In the genomic region with DNA sequence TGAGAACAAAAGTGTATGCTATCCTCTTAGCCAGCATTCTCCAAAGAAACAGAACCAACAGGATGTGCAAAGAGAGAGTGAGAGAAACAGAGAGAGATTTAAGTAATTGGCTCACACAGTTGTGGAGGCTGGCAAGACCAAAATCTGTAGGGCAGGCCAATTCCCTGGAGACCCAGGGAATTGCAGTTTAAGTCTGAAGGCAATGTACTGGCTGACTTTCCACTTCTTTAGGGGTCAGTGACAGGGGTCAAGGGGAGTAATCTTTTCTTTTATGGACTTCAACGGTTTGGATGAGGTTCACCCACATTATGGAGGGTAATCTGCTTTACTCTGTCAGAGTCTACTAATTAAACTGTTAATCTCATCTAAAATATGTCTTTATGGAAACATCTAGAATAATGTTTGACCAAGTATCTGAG, we compare ENCODE assay signal across 20 cellular contexts. TPM values are rescaled to one million over a fixed set of nuclear protein-coding genes. Genes with fewer than 3 reads are reported as not detected.
DNase-seq lines count a peak whose midpoint lies in the region; ATAC-seq and TF ChIP-seq lines count a peak whose summit lies in the region.
"Had no signal": no experiment of that assay in that cellular context is flagged by ENCODE, and none has a peak within 500 bp of the region (broad histone marks: within the 10 kb centered on the region; RNA-seq: fewer than 3 reads in every experiment).

No MANE protein-coding gene starts in this region.

- ATAC-seq in sciatic nerve, result peak; percentile 42
- ATAC-seq: activated T-helper 17 cell treated with anti-CD3 and anti-CD28 coated beads, Interleukin-2, amount 50 U/mL, for 72 hours; gastroesophageal sphincter; stimulated activated effector memory CD8-positive, alpha-beta T cell treated with anti-CD3 and anti-CD28 coated beads, Interleukin-12 subunit alpha, Interleukin-12 subunit beta, amount 100 ng/mL, for 72 hours; WTC11 had no signal

- TF ChIP-seq CTCF in fibroblast of the aortic adventitia (IDR thresholded peaks at IDR 0.05; ENCODE audit: insufficient read depth, low read length) (no peak), colonic mucosa (IDR thresholded peaks at IDR 0.05) (no peak)

- no peak overlapping the region for H3K9ac ChIP-seq in colonic mucosa (ENCODE audit: low read depth in 2 of 2, low read length in 2 of 2)
- H3K9ac ChIP-seq: BLaER1 treated with 17β-estradiol and CSF1 and Interleukin-3, amounts not matched to agents 10 nM and 100 nM had no signal

- peak; percentile 53 to 56 for DNase-seq in HAP-1 (ENCODE audit: low spot score in 2 of 2)
- peak; percentile 47 for DNase-seq in SK-N-DZ (ENCODE audit: low spot score)
- peak; percentile 36 for DNase-seq in fibroblast of the aortic adventitia (ENCODE audit: low read depth)
- DNase-seq in sciatic nerve (ENCODE audit: low spot score), result no peak
- DNase-seq in HuH-7 (ENCODE audit: low spot score), result no peak
- DNase-seq in colonic mucosa, result no peak
- DNase-seq in DMS79 treated with DMSO at 0.1 percent for 48 hours (lab: John Stamatoyannopoulos, UW), result no peak
- DNase-seq: adrenal gland; central memory CD4-positive, alpha-beta T cell; left ventricle myocardium inferior; NCI-H1092; NCI-H2171 treated with DMSO at 0.1 percent for 48 hours; pancreas; T-helper 1 cell; thyroid gland had no signal

- H3K36me3 ChIP-seq in HAP-1 (replicated peaks) (no peaks in the 10 kb centered on the region), colonic mucosa (no peaks in the 10 kb centered on the region)
- H3K36me3 ChIP-seq: adrenal gland; BLaER1 treated with 17β-estradiol and CSF1 and Interleukin-3, amounts not matched to agents 10 nM and 100 nM; gastroesophageal sphincter; left ventricle myocardium inferior; pancreas; thyroid gland had no signal

- intact Hi-C loops in sciatic nerve (cut with DNase I) (no loop called here), colonic mucosa (cut with DNase I) (no loop called here)

- no peak overlapping the region for H3K4me3 ChIP-seq in HAP-1
- no peak overlapping the region for H3K4me3 ChIP-seq in fibroblast of the aortic adventitia (ENCODE audit: low read depth, low read length)
- H3K4me3 ChIP-seq in colonic mucosa, result no peak overlapping the region
- H3K4me3 ChIP-seq: adrenal gland; BLaER1 treated with 17β-estradiol and CSF1 and Interleukin-3, amounts not matched to agents 10 nM and 100 nM; gastroesophageal sphincter; left ventricle myocardium inferior; pancreas; thyroid gland had no signal

- no peaks in the 10 kb centered on the region for H3K9me3 ChIP-seq in HAP-1
- H3K9me3 ChIP-seq in colonic mucosa, result no peaks in the 10 kb centered on the region
- H3K9me3 ChIP-seq: adrenal gland; BLaER1 treated with 17β-estradiol and CSF1 and Interleukin-3, amounts not matched to agents 10 nM and 100 nM; gastroesophageal sphincter; left ventricle myocardium inferior; pancreas; thyroid gland had no signal

- H3K4me1 ChIP-seq in HAP-1 (peaks cover 21% of the 10 kb centered on the region), colonic mucosa (no peaks in the 10 kb centered on the region)
- H3K4me1 ChIP-seq: adrenal gland, gastroesophageal sphincter, left ventricle myocardium inferior, pancreas, thyroid gland had no signal

- H3K27me3 ChIP-seq in HAP-1 (ENCODE audit: low read depth) (no peaks in the 10 kb centered on the region), colonic mucosa (no peaks in the 10 kb centered on the region)
- H3K27me3 ChIP-seq: adrenal gland, gastroesophageal sphincter, pancreas, thyroid gland had no signal

- no peak overlapping the region for H3K27ac ChIP-seq in colonic mucosa
- H3K27ac ChIP-seq: adrenal gland, gastroesophageal sphincter, left ventricle myocardium inferior, pancreas, thyroid gland had no signal

- in situ Hi-C loops in HAP-1 (cut with MboI; ENCODE audit: low sequenced_read_pairs), result no loop called here

RNA-seq across cellular contexts. Expression of gene SLC39A8, which starts 59.3 kb away (rescaled TPM):
- polyA plus RNA-seq in SK-N-DZ (2014; cell fraction: cytosol; rRNA removed), result 6.1 and 8.4 TPM in 2 replicates
- polyA plus RNA-seq in SK-N-DZ (2014; cell fraction: nucleus; rRNA removed), result 3.6 and 6.7 TPM in 2 replicates
- total RNA-seq in fibroblast of the aortic adventitia (ENCODE audit: low replicate concordance) (14.7 and 70.0 TPM in 2 replicates), sciatic nerve (17.6 TPM), colonic mucosa (100 to 1,000 TPM in 1 of 2 donors, 10 to 100 TPM in 1; 75.4 to 104 TPM)

Comparison
In these comparisons a context has a peak if more than half of its experiments do, and no peak if none do; other contexts are left out.
1. DNase-seq: peak in HAP-1 (2 of 2), SK-N-DZ (single experiment) and fibroblast of the aortic adventitia (single experiment); none in sciatic nerve (single experiment), HuH-7 (single experiment), colonic mucosa (single experiment) and DMS79 treated with DMSO at 0.1 percent for 48 hours (single experiment).